Comparison of ENCODE assay signal across 32 cellular contexts in the genomic region with DNA sequence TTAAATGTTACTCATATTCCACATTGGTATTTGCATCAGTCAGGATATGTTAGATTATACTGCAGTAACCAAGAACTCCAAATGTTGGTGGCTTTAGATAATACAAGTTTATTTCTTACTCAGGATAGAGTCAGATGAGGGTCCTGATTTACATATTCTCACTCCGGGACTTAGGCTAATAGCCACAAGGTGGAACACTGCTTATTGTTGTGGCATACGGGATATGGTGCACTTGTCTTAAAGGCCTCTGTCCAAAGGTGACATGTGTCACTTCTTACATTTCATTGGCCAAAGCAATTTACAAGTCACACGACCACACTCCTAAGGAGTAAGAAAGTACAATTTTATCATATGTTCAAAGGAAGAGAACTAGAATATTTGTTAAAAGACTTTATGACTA.
"Had no signal": no experiment of that assay in that cellular context is flagged by ENCODE, and none has a peak within 500 bp of the region (broad histone marks: within the 10 kb centered on the region; RNA-seq: fewer than 3 reads in every experiment).

No MANE protein-coding gene starts in this region.

- ATAC-seq: activated CD8-positive, alpha-beta memory T cell treated with anti-CD3 and anti-CD28 coated beads, Interleukin-2, amount 10 ng/mL, durations not matched to agents 7 days and 5 days; activated CD8-positive, alpha-beta T cell treated with anti-CD3 and anti-CD28 coated beads, Interleukin-2, amount 10 ng/mL, durations not matched to agents 7 days and 5 days; activated naive CD4-positive, alpha-beta T cell treated with anti-CD3 and anti-CD28 coated beads, Interleukin-2, amount 50 U/mL, for 72 hours; body of pancreas; T-cell; T-helper 17 cell had no signal

- H3K9me3 ChIP-seq: adrenal gland, body of pancreas, breast epithelium had no signal

- H3K27ac Mint-ChIP-seq: activated B cell treated with CpG ODN at 0.5 μM for 24 hours; activated CD4-positive, alpha-beta memory T cell treated with anti-CD3 and anti-CD28 coated beads, Interleukin-2, amount 10 ng/mL, durations not matched to agents 7 days and 5 days; activated CD4-positive, alpha-beta T cell treated with anti-CD3 and anti-CD28 coated beads, Interleukin-2, amount 10 ng/mL, durations not matched to agents 7 days and 5 days; activated CD8-positive, alpha-beta memory T cell treated with anti-CD3 and anti-CD28 coated beads, Interleukin-2, amount 10 ng/mL, durations not matched to agents 7 days and 5 days; activated CD8-positive, alpha-beta T cell treated with anti-CD3 and anti-CD28 coated beads, Interleukin-2, amount 10 ng/mL, durations not matched to agents 7 days and 5 days; activated naive CD4-positive, alpha-beta T cell treated with anti-CD3 and anti-CD28 coated beads, Interleukin-2, amount 50 U/mL, for 72 hours; activated naive CD8-positive, alpha-beta T cell treated with anti-CD3 and anti-CD28 coated beads for 36 hours; activated T-cell treated with anti-CD3 and anti-CD28 coated beads, Interleukin-2, amount 50 U/mL, for 24 hours; activated T-helper 2 cell treated with anti-CD3 and anti-CD28 coated beads, Interferon-gamma antibody, Interleukin-2, Interleukin-4, amounts not matched to agents 10 μg/mL and 5 μg/mL and 100 μg/mL, durations not matched to agents 14 hours and 24 hours and 36 hours; T-cell; T-helper 17 cell; T-helper 2 cell treated with Interferon-gamma antibody and Interleukin-4, amounts not matched to agents 5 μg/mL and 100 μg/mL, for 36 hours had no signal

- H3K9me3 Mint-ChIP-seq: activated B cell treated with CpG ODN at 0.5 μM for 24 hours; activated CD4-positive, alpha-beta memory T cell treated with anti-CD3 and anti-CD28 coated beads, Interleukin-2, amount 10 ng/mL, durations not matched to agents 7 days and 5 days; activated CD4-positive, alpha-beta T cell treated with anti-CD3 and anti-CD28 coated beads, Interleukin-2, amount 10 ng/mL, durations not matched to agents 7 days and 5 days; activated naive CD4-positive, alpha-beta T cell treated with anti-CD3 and anti-CD28 coated beads, Interleukin-2, amount 50 U/mL, for 72 hours; activated naive CD8-positive, alpha-beta T cell treated with anti-CD3 and anti-CD28 coated beads for 36 hours; activated T-cell treated with anti-CD3 and anti-CD28 coated beads, Interleukin-2, amount 50 U/mL, for 24 hours; activated T-helper 2 cell treated with anti-CD3 and anti-CD28 coated beads, Interferon-gamma antibody, Interleukin-2, Interleukin-4, amounts not matched to agents 10 μg/mL and 5 μg/mL and 100 μg/mL, durations not matched to agents 14 hours and 24 hours and 36 hours; T-cell; T-helper 2 cell treated with Interferon-gamma antibody and Interleukin-4, amounts not matched to agents 5 μg/mL and 100 μg/mL, for 36 hours had no signal

- H3K4me1 ChIP-seq: adrenal gland, body of pancreas, breast epithelium had no signal

- H3K27me3 ChIP-seq: adrenal gland, body of pancreas, brain microvascular endothelial cell, breast epithelium had no signal

- H3K4me3 ChIP-seq: adrenal gland, body of pancreas, breast epithelium had no signal

- H3K27ac ChIP-seq: adrenal gland, body of pancreas, brain microvascular endothelial cell, breast epithelium, VCaP had no signal

- FAIRE-seq: astrocyte had no signal

- H3K4me1 Mint-ChIP-seq: activated B cell treated with CpG ODN at 0.5 μM for 24 hours; activated CD4-positive, alpha-beta memory T cell treated with anti-CD3 and anti-CD28 coated beads, Interleukin-2, amount 10 ng/mL, durations not matched to agents 7 days and 5 days; activated CD4-positive, alpha-beta T cell treated with anti-CD3 and anti-CD28 coated beads, Interleukin-2, amount 10 ng/mL, durations not matched to agents 7 days and 5 days; activated CD8-positive, alpha-beta memory T cell treated with anti-CD3 and anti-CD28 coated beads, Interleukin-2, amount 10 ng/mL, durations not matched to agents 7 days and 5 days; activated naive CD8-positive, alpha-beta T cell treated with anti-CD3 and anti-CD28 coated beads for 36 hours; T-cell; T-helper 17 cell had no signal

- H3K36me3 ChIP-seq: adrenal gland, brain microvascular endothelial cell, breast epithelium had no signal

- H3K36me3 Mint-ChIP-seq: activated CD8-positive, alpha-beta memory T cell treated with anti-CD3 and anti-CD28 coated beads, Interleukin-2, amount 10 ng/mL, durations not matched to agents 7 days and 5 days; activated naive CD8-positive, alpha-beta T cell treated with anti-CD3 and anti-CD28 coated beads for 36 hours had no signal

- DNase-seq: activated B cell treated with CpG ODN at 0.5 μM for 24 hours; activated CD4-positive, alpha-beta memory T cell treated with anti-CD3 and anti-CD28 coated beads, Interleukin-2, amount 10 ng/mL, durations not matched to agents 7 days and 5 days; activated CD4-positive, alpha-beta T cell treated with anti-CD3 and anti-CD28 coated beads for 48 hours; activated CD4-positive, alpha-beta T cell treated with anti-CD3 and anti-CD28 coated beads, Interleukin-2, amount 10 ng/mL, durations not matched to agents 7 days and 5 days; activated CD4-positive, alpha-beta T cell treated with anti-CD3 and anti-CD28 coated beads, Interleukin-2, amount 50 U/mL, for 48 hours; activated CD4-positive, CD25-positive, alpha-beta regulatory T cell treated with anti-CD3 and anti-CD28 coated beads, Interleukin-2, amount 50 U/mL, for 72 hours; activated CD8-positive, alpha-beta memory T cell treated with anti-CD3 and anti-CD28 coated beads for 24 hours; activated CD8-positive, alpha-beta memory T cell treated with anti-CD3 and anti-CD28 coated beads, Interleukin-2, amount 10 ng/mL, durations not matched to agents 7 days and 5 days; activated CD8-positive, alpha-beta memory T cell treated with anti-CD3 and anti-CD28 coated beads, Interleukin-2, amount 50 U/mL, for 48 hours; activated CD8-positive, alpha-beta T cell treated with anti-CD3 and anti-CD28 coated beads, Interleukin-2, amount 10 ng/mL, durations not matched to agents 7 days and 5 days; activated effector memory CD4-positive, alpha-beta T cell treated with Interleukin-2 at 50 U/mL for 16 hours; activated gamma-delta T cell; activated naive CD4-positive, alpha-beta T cell treated with anti-CD3 and anti-CD28 coated beads, Interleukin-2, amount 50 U/mL, for 16 hours; activated naive CD4-positive, alpha-beta T cell treated with Interleukin-2 at 50 U/mL for 16 hours; activated naive CD8-positive, alpha-beta T cell treated with anti-CD3 and anti-CD28 coated beads for 36 hours; activated T-cell treated with anti-CD3 and anti-CD28 coated beads, Interleukin-2, amount 50 U/mL, for 24 hours; activated T-cell treated with anti-CD3 and anti-CD28 coated beads, Interleukin-2, amount 50 U/mL, for 48 hours; adrenal gland; amniotic stem cell; aorta; body of pancreas; brain microvascular endothelial cell; central memory CD4-positive, alpha-beta T cell; T-cell; T-helper 17 cell; T-helper 9 cell had no signal

- H3K4me3 Mint-ChIP-seq: activated B cell treated with CpG ODN at 0.5 μM for 24 hours; activated CD4-positive, alpha-beta memory T cell treated with anti-CD3 and anti-CD28 coated beads, Interleukin-2, amount 10 ng/mL, durations not matched to agents 7 days and 5 days; activated CD4-positive, alpha-beta T cell treated with anti-CD3 and anti-CD28 coated beads, Interleukin-2, amount 10 ng/mL, durations not matched to agents 7 days and 5 days; activated CD8-positive, alpha-beta memory T cell treated with anti-CD3 and anti-CD28 coated beads, Interleukin-2, amount 10 ng/mL, durations not matched to agents 7 days and 5 days; activated CD8-positive, alpha-beta T cell treated with anti-CD3 and anti-CD28 coated beads, Interleukin-2, amount 10 ng/mL, durations not matched to agents 7 days and 5 days; activated naive CD8-positive, alpha-beta T cell treated with anti-CD3 and anti-CD28 coated beads for 36 hours; activated T-cell treated with anti-CD3 and anti-CD28 coated beads, Interleukin-2, amount 50 U/mL, for 24 hours; T-cell; T-helper 17 cell; T-helper 2 cell treated with Interferon-gamma antibody and Interleukin-4, amounts not matched to agents 5 μg/mL and 100 μg/mL, for 36 hours had no signal
